19 cellular contexts compared by ENCODE assay signal in the genomic region with DNA sequence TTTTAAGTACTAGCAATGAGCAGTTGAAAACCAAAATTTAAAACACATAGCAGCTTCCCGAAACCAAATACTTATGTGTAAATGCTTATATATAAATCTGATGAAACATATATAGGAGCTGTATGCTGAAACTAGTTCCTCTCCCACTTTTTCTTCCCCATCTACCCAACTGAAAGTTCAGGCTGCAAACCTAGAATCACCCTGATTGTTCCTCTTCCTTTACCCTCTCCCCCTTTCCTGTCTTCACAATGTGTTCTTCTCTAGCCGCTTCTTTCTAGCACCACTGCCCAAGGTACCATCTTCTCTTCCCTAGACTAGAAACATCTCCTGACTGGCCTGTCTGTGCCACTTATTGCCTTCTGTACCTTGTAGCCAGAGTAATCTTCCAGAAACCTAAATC.
"Had no signal": no experiment of that assay in that cellular context is flagged by ENCODE, and none has a peak within 500 bp of the region (broad histone marks: within the 10 kb centered on the region; RNA-seq: fewer than 3 reads in every experiment).

No MANE protein-coding gene starts in this region.

- DNase-seq: activated CD4-positive, alpha-beta T cell treated with anti-CD3 and anti-CD28 coated beads for 4 hours; activated CD4-positive, alpha-beta T cell treated with anti-CD3 and anti-CD28 coated beads, Interleukin-2, amount 50 U/mL, for 48 hours; activated CD4-positive, CD25-positive, alpha-beta regulatory T cell; activated CD8-positive, alpha-beta memory T cell treated with anti-CD3 and anti-CD28 coated beads, Interleukin-2, amount 50 U/mL, for 48 hours; activated naive CD4-positive, alpha-beta T cell treated with Interleukin-2 at 50 U/mL for 16 hours; activated naive CD8-positive, alpha-beta T cell treated with anti-CD3 and anti-CD28 coated beads for 36 hours; activated T-cell treated with anti-CD3 and anti-CD28 coated beads, Interleukin-2, amount 50 U/mL, for 4 hours; dorsolateral prefrontal cortex; effector memory CD8-positive, alpha-beta T cell; gastrocnemius medialis; head of caudate nucleus; hypothalamus; left ventricle myocardium inferior; naive thymus-derived CD8-positive, alpha-beta T cell; stimulated activated CD4-positive, alpha-beta T cell treated with anti-CD3 and anti-CD28 coated beads, Interleukin-2, amount 100 ng/mL, for 48 hours; stimulated activated CD8-positive, alpha-beta memory T cell treated with anti-CD3 and anti-CD28 coated beads, Interleukin-4, amount 100 ng/mL, for 48 hours; stimulated activated naive B cell treated with anti-CD40 and anti-IgM and Interleukin-4, amounts not matched to agents 10 μg/mL and 1 μg/mL and 100 μg/mL, for 72 hours; trophoblast cell had no signal

- ATAC-seq: activated T-cell treated with anti-CD3 and anti-CD28 coated beads, Interleukin-2, amount 50 U/mL, for 4 hours; effector memory CD8-positive, alpha-beta T cell; esophagus mucosa; gastrocnemius medialis; naive thymus-derived CD8-positive, alpha-beta T cell; stimulated activated naive B cell treated with anti-CD40 and anti-IgM and Interleukin-4, amounts not matched to agents 10 μg/mL and 1 μg/mL and 100 μg/mL, for 72 hours had no signal
